13 cellular contexts compared by ENCODE assay signal in the genomic region with DNA sequence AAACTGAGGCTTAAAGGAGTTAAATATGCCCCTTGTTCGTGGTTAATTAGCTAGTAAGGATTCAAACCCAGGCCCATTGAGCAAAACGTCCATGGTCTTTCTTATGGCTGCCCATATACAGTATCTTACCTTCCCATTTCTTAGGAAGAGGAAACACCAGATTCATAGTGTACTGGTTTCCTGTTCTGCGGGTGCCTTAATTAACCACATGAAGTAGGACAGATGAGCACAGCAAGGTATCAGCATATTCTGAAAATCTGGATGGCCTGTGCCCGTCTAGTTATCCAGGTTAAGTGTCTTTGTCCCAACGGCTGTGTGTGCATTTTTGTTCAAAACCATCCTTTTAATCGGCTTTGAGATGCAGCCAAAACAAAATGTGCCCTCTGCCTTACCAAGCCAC.
"Had no signal": no experiment of that assay in that cellular context is flagged by ENCODE, and none has a peak within 500 bp of the region (broad histone marks: within the 10 kb centered on the region; RNA-seq: fewer than 3 reads in every experiment).

No MANE protein-coding gene starts in this region.

- H3K4me1 ChIP-seq: foreskin keratinocyte, lower lobe of right lung, tibial artery had no signal

- H3K4me3 ChIP-seq: body of pancreas, dorsolateral prefrontal cortex, lower lobe of right lung, tibial artery had no signal

- H3K4me1 Mint-ChIP-seq: endodermal cell had no signal

- H3K9me3 Mint-ChIP-seq: activated naive CD4-positive, alpha-beta T cell treated with anti-CD3 and anti-CD28 coated beads, Interleukin-2, amount 10 ng/mL, durations not matched to agents 7 days and 5 days; endodermal cell had no signal

- DNase-seq: activated CD4-positive, alpha-beta T cell treated with anti-CD3 and anti-CD28 coated beads, Interleukin-2, amount 50 U/mL, for 1 hour; activated naive CD4-positive, alpha-beta T cell treated with anti-CD3 and anti-CD28 coated beads, Interleukin-2, amount 10 ng/mL, durations not matched to agents 7 days and 5 days; body of pancreas; dorsolateral prefrontal cortex; endodermal cell; foreskin keratinocyte; hypothalamus; lower lobe of right lung; occipital lobe; posterior cingulate gyrus; retina; stimulated activated naive CD4-positive, alpha-beta T cell; tibial artery had no signal

- H3K27ac Mint-ChIP-seq: activated naive CD4-positive, alpha-beta T cell treated with anti-CD3 and anti-CD28 coated beads, Interleukin-2, amount 10 ng/mL, durations not matched to agents 7 days and 5 days; endodermal cell had no signal

- H3K4me3 Mint-ChIP-seq: activated naive CD4-positive, alpha-beta T cell treated with anti-CD3 and anti-CD28 coated beads, Interleukin-2, amount 10 ng/mL, durations not matched to agents 7 days and 5 days; endodermal cell had no signal

- H3K27me3 Mint-ChIP-seq: activated naive CD4-positive, alpha-beta T cell treated with anti-CD3 and anti-CD28 coated beads, Interleukin-2, amount 10 ng/mL, durations not matched to agents 7 days and 5 days had no signal

- H3K9me3 ChIP-seq: body of pancreas, lower lobe of right lung, tibial artery had no signal

- ATAC-seq: body of pancreas, foreskin keratinocyte, lower lobe of right lung had no signal
